ENCODE assay signal across 1 cellular context in the genomic region with DNA sequence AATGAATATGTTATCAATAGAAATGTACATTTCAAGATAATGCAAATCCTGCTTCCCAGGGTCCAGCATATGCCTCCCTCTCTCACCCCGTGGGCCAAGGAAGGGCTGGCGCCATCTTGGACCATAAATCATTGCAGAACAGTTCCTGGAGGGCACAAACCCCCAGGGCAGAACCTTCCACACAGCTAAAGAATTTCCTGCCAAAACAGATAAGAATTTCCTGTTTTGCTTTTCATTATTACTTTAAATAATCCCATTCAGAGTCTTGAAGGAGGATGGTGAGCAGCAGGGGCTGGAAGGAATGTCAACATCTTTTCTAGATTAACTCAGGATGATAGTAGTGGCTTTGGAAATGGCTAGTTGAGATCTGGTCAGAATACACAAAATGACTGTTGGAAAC.
TF ChIP-seq lines count a peak whose summit lies in the region.

No MANE protein-coding gene starts in this region.

TF ChIP-seq in endothelial cell of umbilical vein, 7 proteins besides CTCF, POLR2A, EP300 and RAD21:
- peak; percentile 10 for TF ChIP-seq FOS (IDR thresholded peaks at IDR 0.05; ENCODE audit: borderline replicate concordance, insufficient read depth, low read length)
- peak; percentile 22 for TF ChIP-seq POLR2AphosphoS5 (IDR thresholded peaks at IDR 0.05; ENCODE audit: insufficient read depth, low read depth, low read length)
- no peak for TF ChIP-seq EZH2 (IDR thresholded peaks at IDR 0.05; ENCODE audit: borderline replicate concordance, low read depth, low read length, severe bottlenecking)
- TF ChIP-seq GATA2 (IDR thresholded peaks at IDR 0.05; ENCODE audit: insufficient read depth, insufficient read length, low read depth, low read length), result peak; percentile 75
- TF ChIP-seq JUN (IDR thresholded peaks at IDR 0.05; ENCODE audit: borderline replicate concordance, insufficient read depth, insufficient read length, low read depth), result peak; percentile 12
TF ChIP-seq in endothelial cell of umbilical vein: peak in this region for 4.
